Comparison of ENCODE assay signal across 8 cellular contexts in genomic region chr19:53333466-53334449, GRCh38. TPM values are rescaled to one million over a fixed set of nuclear protein-coding genes. Genes with fewer than 3 reads are reported as not detected.
A peak's percentile ranks its signal among the peaks of the same experiment; 100 is the strongest.
DNase-seq lines count a peak whose midpoint lies in the region; ATAC-seq lines count a peak whose summit lies in the region.

Gene ZNF845, plus strand, starts transcription at chr19:53333749. Its CDS starts 7,559 bp downstream, at chr19:53341308.

- no peaks in the 10 kb centered on the region for H3K36me3 ChIP-seq in CD4-positive, alpha-beta memory T cell (ENCODE audit: insufficient read depth, low read length)
- peaks cover 11 to 14% of the 10 kb centered on the region in 2 experiments for H3K36me3 ChIP-seq in mesenchymal stem cell (ENCODE audit: control insufficient read depth in 1 of 2, insufficient read depth in 2 of 2, low read depth in 1 of 2, low read length in 2 of 2)

- peaks cover 31 to 34% of the 10 kb centered on the region in 2 donors for H3K36me3 Mint-ChIP-seq in CD4-positive, alpha-beta memory T cell
- peaks cover 11% of the 10 kb centered on the region for H3K36me3 Mint-ChIP-seq in effector memory CD8-positive, alpha-beta T cell (ENCODE audit: insufficient read depth)

- peaks cover 4% of the 10 kb centered on the region in 2 donors for H3K27me3 Mint-ChIP-seq in CD4-positive, alpha-beta memory T cell
- peaks cover 8 to 10% of the 10 kb centered on the region in 2 donors for H3K27me3 Mint-ChIP-seq in effector memory CD8-positive, alpha-beta T cell

- no peak within 1 kb of the TSS for H2BK5ac ChIP-seq in mesenchymal stem cell (ENCODE audit: low read depth, low read length, poor library complexity, severe bottlenecking)

- H2AK5ac ChIP-seq in mesenchymal stem cell (ENCODE audit: low read length, severe bottlenecking) = no peak within 1 kb of the TSS

- H3K4ac ChIP-seq in mesenchymal stem cell (ENCODE audit: low read depth in 1 of 2, low read length in 2 of 2) = peak within 1 kb of the TSS in 1 of 2 experiments; percentile 3

- DNase-seq in CD4-positive, alpha-beta memory T cell = peak; percentile 93 to 99 (median 95)
- DNase-seq in HK-2 (ENCODE audit: unreplicated experiment) = peak; percentile 95
- DNase-seq in NCI-H82 treated with DMSO at 0.1 percent for 48 hours (lab: John Stamatoyannopoulos, UW; ENCODE audit: unreplicated experiment) = peak; percentile 70
- peak; percentile 82 to 95 for DNase-seq in activated CD8-positive, alpha-beta memory T cell treated with anti-CD3 and anti-CD28 coated beads for 1 hour (ENCODE audit: extremely low read depth in 1 of 2, low read depth in 1 of 2)
- DNase-seq in effector memory CD8-positive, alpha-beta T cell = peak; percentile 98 to 100 (median 99)
- peak; percentile 90 for DNase-seq in mesenchymal stem cell
- peak; percentile 89 for DNase-seq in stimulated activated CD8-positive, alpha-beta memory T cell treated with anti-CD3 and anti-CD28 coated beads, Interleukin-12 subunit alpha, Interleukin-12 subunit beta, amount 100 ng/mL, for 24 hours (ENCODE audit: extremely low read depth)

- peak within 1 kb of the TSS; percentile 89 to 97 (median 94) for H3K27ac Mint-ChIP-seq in CD4-positive, alpha-beta memory T cell
- peak within 1 kb of the TSS; percentile 91 for H3K27ac Mint-ChIP-seq in effector memory CD8-positive, alpha-beta T cell

- H4K8ac ChIP-seq in mesenchymal stem cell (ENCODE audit: low read length) = peak within 1 kb of the TSS; percentile 81

- POLR2A ChIA-PET in CD4-positive, alpha-beta memory T cell (lab: Charles Lee; ENCODE audit: partially characterized antibody) = interaction anchor here (1.0 to 1.7 kb wide), 5 partner anchors 61 to 1193 kb away, joined by 3 to 9 read pairs (median 4); partner anchors contain the start of genes ZNF765 and ZNF816

- no peak within 1 kb of the TSS for H2BK15ac ChIP-seq in mesenchymal stem cell (ENCODE audit: low read depth, poor library complexity, severe bottlenecking)

- peak within 1 kb of the TSS; percentile 92 for H3K4me2 ChIP-seq in mesenchymal stem cell (ENCODE audit: low read length, poor library complexity, severe bottlenecking)

- H3K23ac ChIP-seq in mesenchymal stem cell (ENCODE audit: low read length in 2 of 2) = no peak within 1 kb of the TSS

- peak within 1 kb of the TSS; percentile 89 to 98 (median 95) for H3K4me3 Mint-ChIP-seq in CD4-positive, alpha-beta memory T cell
- peak within 1 kb of the TSS; percentile 77 to 91 for H3K4me3 Mint-ChIP-seq in effector memory CD8-positive, alpha-beta T cell

- peak within 1 kb of the TSS; percentile 73 for H2BK120ac ChIP-seq in mesenchymal stem cell (ENCODE audit: low read depth, low read length)

- no peaks in the 10 kb centered on the region for H3K9me3 ChIP-seq in CD4-positive, alpha-beta memory T cell (ENCODE audit: control insufficient read depth in 1 of 2, low read length in 2 of 2)
- H3K9me3 ChIP-seq in mesenchymal stem cell (ENCODE audit: control insufficient read depth, low read length) = peaks cover 7% of the 10 kb centered on the region

- no peak within 1 kb of the TSS for H2BK12ac ChIP-seq in mesenchymal stem cell (ENCODE audit: low read length in 2 of 2)

- H3K4me1 Mint-ChIP-seq in CD4-positive, alpha-beta memory T cell = peaks cover 13 to 35% (median 21%) of the 10 kb centered on the region in 4 donors
- H3K4me1 Mint-ChIP-seq in effector memory CD8-positive, alpha-beta T cell (ENCODE audit: low read depth in 2 of 2) = peaks cover 12% of the 10 kb centered on the region in 2 donors

- H3K9me3 Mint-ChIP-seq in CD4-positive, alpha-beta memory T cell = peaks cover 3 to 45% (median 28%) of the 10 kb centered on the region in 8 donors
- H3K9me3 Mint-ChIP-seq in effector memory CD8-positive, alpha-beta T cell = peaks cover 1 to 8% of the 10 kb centered on the region in 2 donors

- peak within 1 kb of the TSS; percentile 98 for H3K9ac ChIP-seq in mesenchymal stem cell (ENCODE audit: low read length)

- H3K4me3 ChIP-seq in CD4-positive, alpha-beta memory T cell (ENCODE audit: low read length in 2 of 2) = peak within 1 kb of the TSS; percentile 90 to 99
- H3K4me3 ChIP-seq in mesenchymal stem cell (ENCODE audit: insufficient read depth in 1 of 2, low read depth in 1 of 2, low read length in 2 of 2) = peak within 1 kb of the TSS; percentile 76 to 98

- CTCF ChIA-PET in CD4-positive, alpha-beta memory T cell (lab: Charles Lee; ENCODE audit: partially characterized antibody) = no interaction called here

- peak within 1 kb of the TSS; percentile 64 for H3K27ac ChIP-seq in CD4-positive, alpha-beta memory T cell (ENCODE audit: low read depth, low read length)
- H3K27ac ChIP-seq in mesenchymal stem cell (ENCODE audit: low read length, poor library complexity, severe bottlenecking) = peak within 1 kb of the TSS; percentile 67

- H2AFZ ChIP-seq in mesenchymal stem cell (ENCODE audit: low read depth, low read length) = peak within 1 kb of the TSS; percentile 60

- H3K4me1 ChIP-seq in CD4-positive, alpha-beta memory T cell (ENCODE audit: insufficient read depth, low read length) = peaks cover 14% of the 10 kb centered on the region
- peaks cover 3% of the 10 kb centered on the region for H3K4me1 ChIP-seq in mesenchymal stem cell (ENCODE audit: control insufficient read depth, insufficient read depth, low read depth, low read length)

- intact Hi-C loops in CD4-positive, alpha-beta memory T cell (cut with micrococcal nuclease) = loop anchor here (1.0 to 10.0 kb wide), 9 partner anchors 32 to 1429 kb away; partner anchors contain the start of genes ZNF160, ZNF525, ZNF649 and ZNF761

- H3K18ac ChIP-seq in mesenchymal stem cell (ENCODE audit: low read depth in 1 of 2, low read length in 2 of 2) = peak within 1 kb of the TSS; percentile 5 to 8

- H4K91ac ChIP-seq in mesenchymal stem cell (ENCODE audit: low read length) = no peak within 1 kb of the TSS

- H3K14ac ChIP-seq in mesenchymal stem cell (ENCODE audit: low read length in 2 of 2) = peak within 1 kb of the TSS in 1 of 2 experiments; percentile 35

- H3K27me3 ChIP-seq in CD4-positive, alpha-beta memory T cell (ENCODE audit: insufficient read depth, low read length) = no peaks in the 10 kb centered on the region
- H3K27me3 ChIP-seq in mesenchymal stem cell (ENCODE audit: control insufficient read depth in 1 of 2, insufficient read depth in 1 of 2, low read length in 2 of 2) = no peaks in the 10 kb centered on the region

- peaks cover 28% of the 10 kb centered on the region for H3K79me1 ChIP-seq in mesenchymal stem cell (replicated peaks; ENCODE audit: low read length, poor library complexity, severe bottlenecking)

- peak; percentile 97 for ATAC-seq in GM19438 (IDR thresholded peaks at IDR 0.05; ENCODE audit: low read depth, unreplicated experiment)
- ATAC-seq in effector memory CD8-positive, alpha-beta T cell (replicated peaks) = peak; percentile 93

- WGBS in mesenchymal stem cell = under 1% methylated on average over 61 of the region's 61 CpGs

RNA-seq across cellular contexts. Expression of gene ZNF845, which starts in this region (rescaled TPM):
- total RNA-seq in CD4-positive, alpha-beta memory T cell = 10 to 100 TPM; 18.0 to 19.4 TPM
- 10 to 100 TPM; 12.2 to 13.4 TPM for polyA plus RNA-seq in CD4-positive, alpha-beta memory T cell
- 2.1 TPM for polyA plus RNA-seq in mesenchymal stem cell (2013, experiment 1 of 2)
- polyA plus RNA-seq in mesenchymal stem cell (2013, experiment 2 of 2) = 2.1 TPM

Comparison
In these comparisons a context has a peak if more than half of its experiments do, and no peak if none do; other contexts are left out.
1. Peak in every context shown above with its lines: DNase-seq, ATAC-seq, H3K4me3 ChIP-seq and H3K27ac ChIP-seq.